13 cellular contexts compared by ENCODE assay signal in the genomic region with DNA sequence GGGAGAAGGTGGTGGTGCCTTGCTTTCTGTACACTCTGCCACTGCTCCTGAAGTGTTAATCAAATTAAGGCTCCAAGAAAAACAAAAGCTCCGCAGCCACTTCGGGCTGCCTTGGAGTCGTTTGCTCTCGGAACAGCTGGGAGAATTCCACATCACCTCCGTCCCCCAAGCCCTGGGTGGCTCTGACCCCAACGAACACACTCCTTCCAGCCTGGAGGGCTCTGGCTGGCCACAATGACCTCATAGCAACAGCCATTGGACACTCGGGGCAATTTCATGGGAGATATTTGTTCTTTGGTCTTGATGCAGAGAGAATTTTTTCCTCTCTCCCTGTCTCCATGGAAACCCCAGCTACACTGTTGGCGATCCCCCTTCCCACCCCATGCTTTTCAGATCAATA. TPM values are rescaled to one million over a fixed set of nuclear protein-coding genes. Genes with fewer than 3 reads are reported as not detected.
DNase-seq lines count a peak whose midpoint lies in the region; ATAC-seq and TF ChIP-seq lines count a peak whose summit lies in the region.
"Had no signal": no experiment of that assay in that cellular context is flagged by ENCODE, and none has a peak within 500 bp of the region (broad histone marks: within the 10 kb centered on the region; RNA-seq: fewer than 3 reads in every experiment).

No MANE protein-coding gene starts in this region.

- H3K4me3 Mint-ChIP-seq in activated T-helper 1 cell treated with anti-CD3 and anti-CD28 coated beads, Interleukin-12 subunit alpha, Interleukin-12 subunit beta, Interleukin-2, Interleukin-4 antibody, amounts not matched to agents 30 ng/mL and 10 ng/mL and 1 ng/mL, durations not matched to agents 14 hours and 24 hours and 36 hours: peak overlapping the region; percentile 51
- H3K4me3 Mint-ChIP-seq in immature natural killer cell: peak overlapping the region; percentile 41 to 68 (median 63)

- H3K27ac ChIP-seq in skin epidermis: peak overlapping the region in 10 of 21 experiments; percentile 43 to 80 (median 61)
- H3K27ac ChIP-seq: testis had no signal

- H3K27me3 Mint-ChIP-seq in activated T-helper 1 cell treated with anti-CD3 and anti-CD28 coated beads, Interleukin-12 subunit alpha, Interleukin-12 subunit beta, Interleukin-2, Interleukin-4 antibody, amounts not matched to agents 30 ng/mL and 10 ng/mL and 1 ng/mL, durations not matched to agents 14 hours and 24 hours and 36 hours (ENCODE audit: insufficient read depth): peaks cover 48% of the 10 kb centered on the region
- H3K27me3 Mint-ChIP-seq in immature natural killer cell (ENCODE audit: low read depth in 3 of 3): peaks cover 17 to 30% (median 22%) of the 10 kb centered on the region in 3 donors

- H3K4me1 Mint-ChIP-seq in activated T-helper 1 cell treated with anti-CD3 and anti-CD28 coated beads, Interleukin-12 subunit alpha, Interleukin-12 subunit beta, Interleukin-2, Interleukin-4 antibody, amounts not matched to agents 30 ng/mL and 10 ng/mL and 1 ng/mL, durations not matched to agents 14 hours and 24 hours and 36 hours (ENCODE audit: low read depth): peaks cover 8% of the 10 kb centered on the region
- peaks cover 10 to 11% of the 10 kb centered on the region in 2 donors for H3K4me1 Mint-ChIP-seq in immature natural killer cell

- DNase-seq in NCI-H748 (lab: John Stamatoyannopoulos, UW; ENCODE audit: unreplicated experiment): peak; percentile 53
- DNase-seq in NCI-H748 treated with DMSO at 0.1 percent for 48 hours (lab: John Stamatoyannopoulos, UW): no peak
- no peak for DNase-seq in activated T-helper 1 cell treated with anti-CD3 and anti-CD28 coated beads, Interleukin-12 subunit alpha, Interleukin-12 subunit beta, Interleukin-2, Interleukin-4 antibody, amounts not matched to agents 30 ng/mL and 10 ng/mL and 1 ng/mL, durations not matched to agents 14 hours and 24 hours and 36 hours (ENCODE audit: low spot score)
- DNase-seq in immature natural killer cell: no peak
- no peak for DNase-seq in C1 segment of cervical spinal cord (lab: John Stamatoyannopoulos, UW)
- no peak for DNase-seq in GF-D8 (lab: John Stamatoyannopoulos, UW)
- DNase-seq: activated CD4-positive, alpha-beta T cell treated with anti-CD3 and anti-CD28 coated beads for 4 hours; stimulated activated CD4-positive, alpha-beta T cell treated with anti-CD3 and anti-CD28 coated beads, Interleukin-2, amount 100 ng/mL, for 24 hours; testis had no signal

- no peak for ATAC-seq in SK-N-SH treated with all-trans-retinoic acid at 6 μM for 48 hours

- intact Hi-C loops in activated T-helper 1 cell treated with anti-CD3 and anti-CD28 coated beads, Interleukin-12 subunit alpha, Interleukin-12 subunit beta, Interleukin-2, Interleukin-4 antibody, amounts not matched to agents 30 ng/mL and 10 ng/mL and 1 ng/mL, durations not matched to agents 14 hours and 24 hours and 36 hours (cut with micrococcal nuclease): no loop called here

- H3K4me3 ChIP-seq in skin epidermis: peak overlapping the region; percentile 27 to 58 (median 50)

- H3K27ac Mint-ChIP-seq in activated T-helper 1 cell treated with anti-CD3 and anti-CD28 coated beads, Interleukin-12 subunit alpha, Interleukin-12 subunit beta, Interleukin-2, Interleukin-4 antibody, amounts not matched to agents 30 ng/mL and 10 ng/mL and 1 ng/mL, durations not matched to agents 14 hours and 24 hours and 36 hours: no peak overlapping the region
- H3K27ac Mint-ChIP-seq in immature natural killer cell: no peak overlapping the region

- peaks cover 3% of the 10 kb centered on the region for H3K36me3 Mint-ChIP-seq in activated T-helper 1 cell treated with anti-CD3 and anti-CD28 coated beads, Interleukin-12 subunit alpha, Interleukin-12 subunit beta, Interleukin-2, Interleukin-4 antibody, amounts not matched to agents 30 ng/mL and 10 ng/mL and 1 ng/mL, durations not matched to agents 14 hours and 24 hours and 36 hours (ENCODE audit: low read depth)
- no peaks in the 10 kb centered on the region for H3K36me3 Mint-ChIP-seq in immature natural killer cell

- no peaks in the 10 kb centered on the region for H3K9me3 Mint-ChIP-seq in activated T-helper 1 cell treated with anti-CD3 and anti-CD28 coated beads, Interleukin-12 subunit alpha, Interleukin-12 subunit beta, Interleukin-2, Interleukin-4 antibody, amounts not matched to agents 30 ng/mL and 10 ng/mL and 1 ng/mL, durations not matched to agents 14 hours and 24 hours and 36 hours
- H3K9me3 Mint-ChIP-seq in immature natural killer cell: peaks cover 0 to 1% (median 0%) of the 10 kb centered on the region in 6 donors

TF ChIP-seq in SK-N-SH treated with all-trans-retinoic acid at 6 μM for 48 hours, 23 proteins besides CTCF, POLR2A, EP300 and RAD21:
- TF ChIP-seq TOX (CRISPR knock-in tag; IDR thresholded peaks at IDR 0.05; ENCODE audit: borderline replicate concordance) (no peak), ESRRG (CRISPR knock-in tag; IDR thresholded peaks at IDR 0.05) (no peak), BACH2 (CRISPR knock-in tag; IDR thresholded peaks at IDR 0.05; ENCODE audit: borderline replicate concordance) (no peak), ZNF8 (CRISPR knock-in tag; IDR thresholded peaks at IDR 0.05) (no peak), OSR1 (CRISPR knock-in tag; IDR thresholded peaks at IDR 0.05) (no peak), GLIS3 (CRISPR knock-in tag; IDR thresholded peaks at IDR 0.05) (no peak), ZFP3 (CRISPR knock-in tag; IDR thresholded peaks at IDR 0.05) (no peak), ZNF70 (CRISPR knock-in tag; IDR thresholded peaks at IDR 0.05) (no peak), SNAI2 (CRISPR knock-in tag; IDR thresholded peaks at IDR 0.05) (no peak), ZC3H10 (CRISPR knock-in tag; IDR thresholded peaks at IDR 0.05) (no peak), PPARA (CRISPR knock-in tag; IDR thresholded peaks at IDR 0.05; ENCODE audit: borderline replicate concordance) (no peak)
- TF ChIP-seq, protein P1, sequence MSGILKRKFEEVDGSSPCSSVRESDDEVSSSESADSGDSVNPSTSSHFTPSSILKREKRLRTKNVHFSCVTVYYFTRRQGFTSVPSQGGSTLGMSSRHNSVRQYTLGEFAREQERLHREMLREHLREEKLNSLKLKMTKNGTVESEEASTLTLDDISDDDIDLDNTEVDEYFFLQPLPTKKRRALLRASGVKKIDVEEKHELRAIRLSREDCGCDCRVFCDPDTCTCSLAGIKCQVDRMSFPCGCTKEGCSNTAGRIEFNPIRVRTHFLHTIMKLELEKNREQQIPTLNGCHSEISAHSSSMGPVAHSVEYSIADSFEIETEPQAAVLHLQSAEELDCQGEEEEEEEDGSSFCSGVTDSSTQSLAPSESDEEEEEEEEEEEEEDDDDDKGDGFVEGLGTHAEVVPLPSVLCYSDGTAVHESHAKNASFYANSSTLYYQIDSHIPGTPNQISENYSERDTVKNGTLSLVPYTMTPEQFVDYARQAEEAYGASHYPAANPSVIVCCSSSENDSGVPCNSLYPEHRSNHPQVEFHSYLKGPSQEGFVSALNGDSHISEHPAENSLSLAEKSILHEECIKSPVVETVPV (CRISPR knock-in tag; IDR thresholded peaks at IDR 0.05): no peak
- TF ChIP-seq, protein P2, sequence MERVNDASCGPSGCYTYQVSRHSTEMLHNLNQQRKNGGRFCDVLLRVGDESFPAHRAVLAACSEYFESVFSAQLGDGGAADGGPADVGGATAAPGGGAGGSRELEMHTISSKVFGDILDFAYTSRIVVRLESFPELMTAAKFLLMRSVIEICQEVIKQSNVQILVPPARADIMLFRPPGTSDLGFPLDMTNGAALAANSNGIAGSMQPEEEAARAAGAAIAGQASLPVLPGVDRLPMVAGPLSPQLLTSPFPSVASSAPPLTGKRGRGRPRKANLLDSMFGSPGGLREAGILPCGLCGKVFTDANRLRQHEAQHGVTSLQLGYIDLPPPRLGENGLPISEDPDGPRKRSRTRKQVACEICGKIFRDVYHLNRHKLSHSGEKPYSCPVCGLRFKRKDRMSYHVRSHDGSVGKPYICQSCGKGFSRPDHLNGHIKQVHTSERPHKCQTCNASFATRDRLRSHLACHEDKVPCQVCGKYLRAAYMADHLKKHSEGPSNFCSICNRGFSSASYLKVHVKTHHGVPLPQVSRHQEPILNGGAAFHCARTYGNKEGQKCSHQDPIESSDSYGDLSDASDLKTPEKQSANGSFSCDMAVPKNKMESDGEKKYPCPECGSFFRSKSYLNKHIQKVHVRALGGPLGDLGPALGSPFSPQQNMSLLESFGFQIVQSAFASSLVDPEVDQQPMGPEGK (CRISPR knock-in tag; IDR thresholded peaks at IDR 0.05; ENCODE audit: borderline replicate concordance): no peak
- TF ChIP-seq, protein P3, sequence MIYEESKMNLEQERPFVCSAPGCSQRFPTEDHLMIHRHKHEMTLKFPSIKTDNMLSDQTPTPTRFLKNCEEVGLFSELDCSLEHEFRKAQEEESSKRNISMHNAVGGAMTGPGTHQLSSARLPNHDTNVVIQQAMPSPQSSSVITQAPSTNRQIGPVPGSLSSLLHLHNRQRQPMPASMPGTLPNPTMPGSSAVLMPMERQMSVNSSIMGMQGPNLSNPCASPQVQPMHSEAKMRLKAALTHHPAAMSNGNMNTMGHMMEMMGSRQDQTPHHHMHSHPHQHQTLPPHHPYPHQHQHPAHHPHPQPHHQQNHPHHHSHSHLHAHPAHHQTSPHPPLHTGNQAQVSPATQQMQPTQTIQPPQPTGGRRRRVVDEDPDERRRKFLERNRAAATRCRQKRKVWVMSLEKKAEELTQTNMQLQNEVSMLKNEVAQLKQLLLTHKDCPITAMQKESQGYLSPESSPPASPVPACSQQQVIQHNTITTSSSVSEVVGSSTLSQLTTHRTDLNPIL (CRISPR knock-in tag; IDR thresholded peaks at IDR 0.05; ENCODE audit: low read depth): no peak
TF ChIP-seq in SK-N-SH treated with all-trans-retinoic acid at 6 μM for 48 hours: peak in this region for 0.

RNA-seq across cellular contexts. Expression of a gene that starts 1.4 kb away (rescaled TPM):
- not detected in 2 replicates for total RNA-seq in activated T-helper 1 cell treated with anti-CD3 and anti-CD28 coated beads, Interleukin-12 subunit alpha, Interleukin-12 subunit beta, Interleukin-2, Interleukin-4 antibody, amounts not matched to agents 30 ng/mL and 10 ng/mL and 1 ng/mL, durations not matched to agents 14 hours and 24 hours and 36 hours
- under 1 TPM in 1 of 3 donors, not detected in 2; 0.08 TPM for polyA plus RNA-seq in immature natural killer cell
- total RNA-seq: A673, mononuclear cell had no signal
